8 cellular contexts compared by ENCODE assay signal in the genomic region with DNA sequence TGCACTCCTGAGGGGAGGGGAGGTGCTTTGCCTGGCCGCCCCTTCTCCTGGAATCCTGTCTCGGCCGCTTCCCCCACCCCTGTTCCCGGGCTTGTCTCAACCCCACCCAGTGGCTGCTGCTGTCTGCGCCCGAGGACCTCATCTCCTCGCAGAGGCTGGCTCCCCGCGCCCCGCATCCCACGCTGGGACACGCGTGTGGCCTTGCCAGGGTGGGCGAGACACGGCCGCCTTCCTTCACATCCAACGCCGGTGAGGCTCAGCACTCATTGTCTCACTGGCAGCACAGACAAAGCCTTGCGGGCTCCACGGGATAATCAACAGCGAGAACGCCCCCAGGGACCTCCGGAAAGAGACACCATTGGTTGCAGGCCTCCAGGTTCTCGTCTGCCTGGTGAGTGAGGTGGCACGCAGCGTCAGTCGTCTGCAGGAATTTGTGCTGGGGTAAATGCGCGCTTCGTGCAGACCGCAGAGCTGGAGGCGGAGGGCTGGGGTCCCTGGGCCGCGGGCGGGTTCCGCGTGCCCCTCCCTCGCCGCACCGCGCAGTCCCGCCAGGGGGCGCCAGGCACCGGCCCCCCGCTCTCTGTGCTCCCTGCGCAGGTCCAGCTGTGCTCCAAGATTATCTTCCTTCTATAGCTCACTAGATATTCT. TPM values are rescaled to one million over a fixed set of nuclear protein-coding genes. Genes with fewer than 3 reads are reported as not detected.
DNase-seq lines count a peak whose midpoint lies in the region; ATAC-seq, FAIRE-seq and TF ChIP-seq lines count a peak whose summit lies in the region.

No MANE protein-coding gene starts in this region.

- intact Hi-C loops in natural killer cell (cut with micrococcal nuclease) (no loop called here), heart left ventricle (cut with DNase I) (no loop called here), spleen (cut with DNase I; ENCODE audit: low total_unique reads) (no loop called here)

- H3K27ac ChIP-seq in heart left ventricle, result no peak overlapping the region
- H3K27ac ChIP-seq in spleen, result no peak overlapping the region
- no peak overlapping the region for H3K27ac ChIP-seq in small intestine (ENCODE audit: low read depth in 1 of 2, low read length in 1 of 2)

- H3K9me3 Mint-ChIP-seq in natural killer cell, result no peaks in the 10 kb centered on the region
- H3K9me3 Mint-ChIP-seq in natural killer cell treated with Interleukin-12 subunit alpha and Interleukin-12 subunit beta and Interleukin-15 and Interleukin-18, amount 100 ng/mL, for 72 hours, result no peaks in the 10 kb centered on the region

- 7 to 11% (median 8%) methylated on average over 16 to 46 of the region's 46 CpGs for WGBS in heart left ventricle, 4 donors
- WGBS in spleen, 5 donors, result 16 to 44% (median 18%) methylated on average over 22 to 46 of the region's 46 CpGs
- 8 to 30% (median 22%) methylated on average over 33 to 46 of the region's 46 CpGs for WGBS in small intestine, 3 donors

- no peak overlapping the region for H3K4me3 Mint-ChIP-seq in natural killer cell
- no peak overlapping the region for H3K4me3 Mint-ChIP-seq in natural killer cell treated with Interleukin-12 subunit alpha and Interleukin-12 subunit beta and Interleukin-15 and Interleukin-18, amount 100 ng/mL, for 72 hours

- no peak for FAIRE-seq in small intestine (lab: Jason Lieb, UNC)

- H3K27me3 ChIP-seq in heart left ventricle (peaks cover 3 to 57% (median 20%) of the 10 kb centered on the region in 9 donors), spleen (replicated peaks in 1 of 7) (peaks cover 0 to 98% (median 21%) of the 10 kb centered on the region in 7 donors), small intestine (ENCODE audit: control insufficient read depth in 2 of 2, insufficient read depth in 2 of 2, low read length in 2 of 2) (peaks cover 0 to 5% of the 10 kb centered on the region in 2 donors)

- TF ChIP-seq CTCF in natural killer cell (IDR thresholded peaks at IDR 0.05) (peak; percentile 46), heart left ventricle (IDR thresholded peaks at IDR 0.05) (peak; percentile 33 to 62 (median 49)), spleen (IDR thresholded peaks at IDR 0.05 in 8 of 11, conservative IDR thresholded peaks at IDR 0.05 in 3 of 11) (peak in 8 of 11 experiments; percentile 14 to 64 (median 48))

- DNase-seq in natural killer cell, result no peak
- no peak for DNase-seq in natural killer cell treated with Interleukin-12 subunit alpha and Interleukin-12 subunit beta and Interleukin-15 and Interleukin-18, amount 100 ng/mL, for 72 hours (ENCODE audit: low spot score)
- DNase-seq in activated T-cell treated with anti-CD3 and anti-CD28 coated beads, Interleukin-2, amount 50 U/mL, for 1 hour, result peak; percentile 26
- DNase-seq in heart left ventricle, result no peak
- DNase-seq in spleen, result no peak
- DNase-seq in epidermal melanocyte (ENCODE audit: insufficient read length, low spot score), result no peak
- no peak for DNase-seq in small intestine

- ATAC-seq in natural killer cell, result peak in 1 of 3 donors; percentile 66
- ATAC-seq in natural killer cell treated with Interleukin-12 subunit alpha and Interleukin-12 subunit beta and Interleukin-15 and Interleukin-18, amount 100 ng/mL, for 72 hours, result no peak
- peak in 3 of 4 donors; percentile 41 to 63 (median 56) for ATAC-seq in heart left ventricle
- no peak for ATAC-seq in GM19467 (IDR thresholded peaks at IDR 0.05; ENCODE audit: unreplicated experiment)

- H3K27me3 Mint-ChIP-seq in natural killer cell (ENCODE audit: low read depth in 2 of 2), result peaks cover 38 to 49% of the 10 kb centered on the region in 2 donors
- peaks cover 33 to 36% of the 10 kb centered on the region in 2 donors for H3K27me3 Mint-ChIP-seq in natural killer cell treated with Interleukin-12 subunit alpha and Interleukin-12 subunit beta and Interleukin-15 and Interleukin-18, amount 100 ng/mL, for 72 hours

- no peak overlapping the region for H3K27ac Mint-ChIP-seq in natural killer cell
- no peak overlapping the region for H3K27ac Mint-ChIP-seq in natural killer cell treated with Interleukin-12 subunit alpha and Interleukin-12 subunit beta and Interleukin-15 and Interleukin-18, amount 100 ng/mL, for 72 hours

- H3K4me1 ChIP-seq in heart left ventricle, result peaks cover 0 to 16% (median 0%) of the 10 kb centered on the region in 12 donors
- H3K4me1 ChIP-seq in spleen, result peaks cover 0 to 18% (median 3%) of the 10 kb centered on the region in 6 donors
- no peaks in the 10 kb centered on the region for H3K4me1 ChIP-seq in small intestine (ENCODE audit: control insufficient read depth in 2 of 2, insufficient read depth in 1 of 2, low read depth in 1 of 2, low read length in 1 of 2)

- no peak for TF ChIP-seq POLR2A in heart left ventricle (IDR thresholded peaks at IDR 0.05)
- no peak for TF ChIP-seq POLR2A in spleen (IDR thresholded peaks at IDR 0.05)

- H3K36me3 ChIP-seq in heart left ventricle (no peaks in the 10 kb centered on the region), spleen (no peaks in the 10 kb centered on the region), small intestine (ENCODE audit: control insufficient read depth in 2 of 2, insufficient read depth in 2 of 2, low read length in 2 of 2) (no peaks in the 10 kb centered on the region)

- H3K36me3 Mint-ChIP-seq in natural killer cell, result no peaks in the 10 kb centered on the region
- H3K36me3 Mint-ChIP-seq in natural killer cell treated with Interleukin-12 subunit alpha and Interleukin-12 subunit beta and Interleukin-15 and Interleukin-18, amount 100 ng/mL, for 72 hours, result no peaks in the 10 kb centered on the region

- peaks cover 14% of the 10 kb centered on the region in 2 donors for H3K4me1 Mint-ChIP-seq in natural killer cell
- H3K4me1 Mint-ChIP-seq in natural killer cell treated with Interleukin-12 subunit alpha and Interleukin-12 subunit beta and Interleukin-15 and Interleukin-18, amount 100 ng/mL, for 72 hours (ENCODE audit: low read depth in 2 of 2), result peaks cover 12 to 16% of the 10 kb centered on the region in 2 donors

- peak overlapping the region in 4 of 12 donors; percentile 3 to 26 (median 12) for H3K4me3 ChIP-seq in heart left ventricle
- peak overlapping the region in 1 of 8 donors; percentile 17 for H3K4me3 ChIP-seq in spleen
- H3K4me3 ChIP-seq in small intestine (ENCODE audit: low read depth in 1 of 2, low read length in 2 of 2), result no peak overlapping the region

- H3K9me3 ChIP-seq in heart left ventricle, result no peaks in the 10 kb centered on the region
- H3K9me3 ChIP-seq in spleen, result no peaks in the 10 kb centered on the region
- H3K9me3 ChIP-seq in small intestine (ENCODE audit: control insufficient read depth, low read depth), result no peaks in the 10 kb centered on the region

RNA-seq across cellular contexts. Expression of gene CCDC177, which starts 26.8 kb away (rescaled TPM):
- total RNA-seq in natural killer cell (not detected), heart left ventricle (not detected), spleen (not detected)
- not detected for total RNA-seq in natural killer cell treated with Interleukin-12 subunit alpha and Interleukin-12 subunit beta and Interleukin-15 and Interleukin-18, amount 100 ng/mL, for 72 hours
- polyA plus RNA-seq in heart left ventricle (under 1 TPM in 1 of 2 donors, not detected in 1; 0.06 TPM), spleen (not detected), small intestine (under 1 TPM in 1 of 3 donors, not detected in 2; 0.03 TPM)

Comparison
In these comparisons a context has a peak if more than half of its experiments do, and no peak if none do; other contexts are left out.
1. ATAC-seq: peak in heart left ventricle (3 of 4); none in natural killer cell treated with Interleukin-12 subunit alpha and Interleukin-12 subunit beta and Interleukin-15 and Interleukin-18, amount 100 ng/mL, for 72 hours (0 of 2) and GM19467 (single experiment).
2. Peak in every context shown above with its lines, with median percentiles within 50 percentile points of each other: CTCF ChIP-seq.